ENCODE assay signal across 8 cellular contexts in the genomic region with DNA sequence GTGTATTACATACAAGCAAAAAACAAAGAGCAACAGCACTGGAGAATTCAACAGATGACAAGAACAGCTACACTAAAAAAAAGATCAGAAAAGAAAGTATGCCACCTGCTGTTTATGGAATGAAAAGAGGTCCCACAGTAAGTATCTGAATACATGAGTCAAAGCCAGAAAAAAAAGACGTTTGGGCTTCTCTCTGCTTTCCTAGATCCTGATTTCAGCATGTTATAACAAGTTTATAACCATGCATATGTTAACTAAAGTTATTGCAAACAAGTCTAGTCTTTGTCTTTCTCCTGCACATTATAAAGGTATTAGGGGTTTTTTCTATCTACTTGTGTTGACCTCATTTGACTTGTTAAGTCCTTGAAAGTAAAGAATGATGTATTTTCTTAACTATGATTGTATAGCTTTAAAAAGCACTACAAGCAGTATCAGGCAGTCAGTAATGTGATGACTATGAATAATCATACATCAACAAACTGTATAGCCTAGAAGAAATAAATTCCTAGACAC.
A peak's percentile ranks its signal among the peaks of the same experiment; 100 is the strongest.
DNase-seq lines count a peak whose midpoint lies in the region; ATAC-seq, FAIRE-seq and TF ChIP-seq lines count a peak whose summit lies in the region.

No MANE protein-coding gene starts in this region.

- peak; percentile 73 for ATAC-seq in GM21529 (IDR thresholded peaks at IDR 0.05; ENCODE audit: unreplicated experiment)

- TF ChIP-seq POLR2A in spleen (IDR thresholded peaks at IDR 0.05) = no peak

- H3K4me2 ChIP-seq in KMS-11 = no peak overlapping the region

- FAIRE-seq in TTC549 (lab: Jason Lieb, UNC) = peak; percentile 100

- 4 to 20% (median 8%) methylated on average over 1 of the region's 1 CpG for WGBS in spleen, 5 donors

- TF ChIP-seq CTCF in KMS-11 (conservative IDR thresholded peaks at IDR 0.05; ENCODE audit: low read depth, low read length) = peak; percentile 35; the same call in 1 of the 2 replicates
- peak; percentile 56 for TF ChIP-seq CTCF in cardiac muscle cell (IDR thresholded peaks at IDR 0.05; ENCODE audit: low read depth, low read length)
- TF ChIP-seq CTCF in spleen (IDR thresholded peaks at IDR 0.05 in 8 of 11, conservative IDR thresholded peaks at IDR 0.05 in 3 of 11) = peak in 6 of 11 experiments; percentile 21 to 50 (median 28)

- no peak overlapping the region for H2AFZ ChIP-seq in KMS-11 (ENCODE audit: low read depth)

- H4K20me1 ChIP-seq in KMS-11 (ENCODE audit: insufficient read depth) = no peaks in the 10 kb centered on the region

- DNase-seq in DMS153 treated with DMSO at 0.1 percent for 48 hours (lab: John Stamatoyannopoulos, UW; ENCODE audit: unreplicated experiment) = peak; percentile 29
- no peak for DNase-seq in DMS153 (lab: John Stamatoyannopoulos, UW)
- peak; percentile 69 to 89 for DNase-seq in cardiac muscle cell (ENCODE audit: low read depth in 1 of 2, low spot score in 1 of 2)
- DNase-seq in spleen = no peak
- DNase-seq in NCI-H2107 treated with DMSO at 0.1 percent for 48 hours (lab: John Stamatoyannopoulos, UW; ENCODE audit: unreplicated experiment) = no peak

- H3K4me3 ChIP-seq in KMS-11 (IDR thresholded peaks at IDR 0.05; ENCODE audit: insufficient read depth, low read depth, low read length) (no peak overlapping the region), cardiac muscle cell (no peak overlapping the region), spleen (no peak overlapping the region)

- intact Hi-C loops in spleen (cut with DNase I; ENCODE audit: low total_unique reads) = no loop called here

- no peak overlapping the region for H3K27ac ChIP-seq in KMS-11
- H3K27ac ChIP-seq in cardiac muscle cell = no peak overlapping the region
- H3K27ac ChIP-seq in spleen = no peak overlapping the region

- H3K79me2 ChIP-seq in KMS-11 (ENCODE audit: insufficient read depth, low read depth) = no peaks in the 10 kb centered on the region

- H3K9me3 ChIP-seq in cardiac muscle cell (ENCODE audit: low read depth) (no peaks in the 10 kb centered on the region), spleen (peaks cover 0 to 12% (median 7%) of the 10 kb centered on the region in 8 donors)

- H3K36me3 ChIP-seq in KMS-11 (ENCODE audit: insufficient read depth) = no peaks in the 10 kb centered on the region
- no peaks in the 10 kb centered on the region for H3K36me3 ChIP-seq in cardiac muscle cell
- no peaks in the 10 kb centered on the region for H3K36me3 ChIP-seq in spleen

- H3K4me1 ChIP-seq in KMS-11 (ENCODE audit: low read depth, poor library complexity, severe bottlenecking) = no peaks in the 10 kb centered on the region
- H3K4me1 ChIP-seq in cardiac muscle cell (ENCODE audit: low read depth) = peaks cover 25% of the 10 kb centered on the region
- no peaks in the 10 kb centered on the region for H3K4me1 ChIP-seq in spleen

- H3K27me3 ChIP-seq in KMS-11 (ENCODE audit: insufficient read depth, low read depth) (no peaks in the 10 kb centered on the region), cardiac muscle cell (no peaks in the 10 kb centered on the region), spleen (replicated peaks in 1 of 7) (no peaks in the 10 kb centered on the region)

- H3K9ac ChIP-seq in KMS-11 = no peak overlapping the region

Comparison
In these comparisons a context has a peak if more than half of its experiments do, and no peak if none do; other contexts are left out.
1. DNase-seq: peak in DMS153 treated with DMSO at 0.1 percent for 48 hours (single experiment) and cardiac muscle cell (2 of 2); none in DMS153 (single experiment), spleen (single experiment) and NCI-H2107 treated with DMSO at 0.1 percent for 48 hours (single experiment).
2. Peak in every context shown above with its lines, with median percentiles within 50 percentile points of each other: CTCF ChIP-seq.